In genomic region chr14:64971890-64972785, GRCh38 we compare ENCODE assay signal across 8 cellular contexts. TPM values are rescaled to one million over a fixed set of nuclear protein-coding genes. Genes with fewer than 3 reads are reported as not detected.
DNase-seq lines count a peak whose midpoint lies in the region; ATAC-seq and TF ChIP-seq lines count a peak whose summit lies in the region.

Gene RAB15 (minus strand): TSS chr14:64972336. CDS start chr14:64972076, 260 bp downstream.

- peak within 1 kb of the TSS; percentile 77 for H3K4me3 ChIP-seq in kidney epithelial cell (ENCODE audit: low read depth, low read length)

- TF ChIP-seq CTCF in kidney epithelial cell (IDR thresholded peaks at IDR 0.05; ENCODE audit: insufficient read depth, low read length, poor library complexity, severe bottlenecking): no peak

- no peaks in the 10 kb centered on the region for H3K9me3 ChIP-seq in ES-I3 (ENCODE audit: control insufficient read depth, insufficient read depth, low read length)

- H3K9ac ChIP-seq in ES-I3 (ENCODE audit: low read depth, low read length): peak within 1 kb of the TSS; percentile 75

- peak within 1 kb of the TSS; percentile 44 for H3K27ac ChIP-seq in caudate nucleus (ENCODE audit: low read depth, low read length)

- DNase-seq in T-helper 22 cell (ENCODE audit: low read depth): peak; percentile 26
- peak in 15 of 61 donors; percentile 21 to 79 (median 42) for DNase-seq in caudate nucleus (lab: John Stamatoyannopoulos, UW)
- no peak for DNase-seq in kidney epithelial cell (ENCODE audit: low read depth)
- DNase-seq in stimulated activated CD4-positive, alpha-beta T cell treated with anti-CD3 and anti-CD28 coated beads, Interleukin-1b, Interleukin-23, amount 100 ng/mL, for 48 hours: peak; percentile 16
- no peak for DNase-seq in HPDE6-E6E7 (ENCODE audit: extremely low spot score)

- peak; percentile 60 for ATAC-seq in HG03432 (IDR thresholded peaks at IDR 0.05; ENCODE audit: unreplicated experiment)
- no peak for ATAC-seq in GM18858 (IDR thresholded peaks at IDR 0.05; ENCODE audit: unreplicated experiment)

- peaks cover 31% of the 10 kb centered on the region for H3K4me1 ChIP-seq in ES-I3 (ENCODE audit: insufficient read depth, low read length)

- peaks cover 3% of the 10 kb centered on the region for H3K27me3 ChIP-seq in kidney epithelial cell (ENCODE audit: control insufficient read depth, insufficient read depth, low read length)

- H3K36me3 ChIP-seq in ES-I3 (ENCODE audit: insufficient read depth, low read length): no peaks in the 10 kb centered on the region
- H3K36me3 ChIP-seq in kidney epithelial cell (ENCODE audit: control insufficient read depth, insufficient read depth, low read length): no peaks in the 10 kb centered on the region

RNA-seq across cellular contexts. Expression of gene RAB15, which starts in this region (rescaled TPM):
- 18.2 and 21.9 TPM in 2 replicates for total RNA-seq in kidney epithelial cell

Comparison
In these comparisons a context has a peak if more than half of its experiments do, and no peak if none do; other contexts are left out.
1. DNase-seq: peak in T-helper 22 cell (single experiment) and stimulated activated CD4-positive, alpha-beta T cell treated with anti-CD3 and anti-CD28 coated beads, Interleukin-1b, Interleukin-23, amount 100 ng/mL, for 48 hours (single experiment); none in kidney epithelial cell (single experiment) and HPDE6-E6E7 (single experiment).